In the genomic region with DNA sequence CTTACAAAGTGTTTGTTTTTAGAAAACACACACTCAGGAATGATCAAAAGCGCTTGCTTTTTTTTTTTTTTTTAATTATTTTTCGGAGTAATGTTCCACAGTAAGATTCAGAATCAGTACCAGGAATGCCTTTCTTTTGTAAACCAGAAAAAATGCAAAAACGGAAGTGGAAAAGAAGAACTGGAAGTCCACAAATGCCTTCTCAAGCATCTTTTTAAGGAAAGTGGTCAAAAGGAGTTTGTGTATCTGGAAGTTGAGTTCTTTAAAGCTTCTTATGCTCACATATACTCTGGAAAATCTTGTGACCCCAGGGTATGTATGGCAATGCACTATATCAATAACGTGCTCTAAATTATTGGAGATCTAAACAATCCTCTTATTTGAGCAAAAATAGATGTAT, we compare ENCODE assay signal across 17 cellular contexts.
A peak's percentile ranks its signal among the peaks of the same experiment; 100 is the strongest.
DNase-seq lines count a peak whose midpoint lies in the region; ATAC-seq, FAIRE-seq and TF ChIP-seq lines count a peak whose summit lies in the region.
"Had no signal": no experiment of that assay in that cellular context is flagged by ENCODE, and none has a peak within 500 bp of the region (broad histone marks: within the 10 kb centered on the region; RNA-seq: fewer than 3 reads in every experiment).

No MANE protein-coding gene starts in this region.

- CTCF ChIA-PET in K562 (lab: Yijun Ruan, JAX; ENCODE audit: low intra/inter-chr PET ratio), result no interaction called here
- CTCF ChIA-PET in activated CD4-positive, alpha-beta T cell treated with anti-CD3 and anti-CD28 coated beads for 36 hours (lab: Charles Lee), result interaction anchor here (1.0 kb wide), 1 partner anchor 24 kb away, joined by 4 read pairs; no protein-coding TSS in a partner anchor

- TF ChIP-seq CTCF in left ventricle myocardium inferior (IDR thresholded peaks at IDR 0.05; ENCODE audit: borderline replicate concordance) (no peak), heart right ventricle (IDR thresholded peaks at IDR 0.05) (no peak), K562 (IDR thresholded peaks at IDR 0.05 in 2 of 3, conservative IDR thresholded peaks at IDR 0.05 in 1 of 3; ENCODE audit: insufficient read depth in 2 of 3, low read depth in 1 of 3, low read length in 3 of 3) (no peak)

- H3K4me3 ChIP-seq in left ventricle myocardium inferior (no peak overlapping the region), heart right ventricle (no peak overlapping the region), K562 (no peak overlapping the region)
- H3K4me3 ChIP-seq: BLaER1, HAP-1 had no signal

- no peak for TF ChIP-seq EP300 in K562 (IDR thresholded peaks at IDR 0.05; ENCODE audit: low read length)

- no peak for TF ChIP-seq RAD21 in K562 (CRISPR knock-in tag; conservative IDR thresholded peaks at IDR 0.05 in 1 of 2, IDR thresholded peaks at IDR 0.05 in 1 of 2)

- H4K20me1 ChIP-seq in K562 (replicated peaks; ENCODE audit: control insufficient read depth, insufficient read depth, low read length), result no peaks in the 10 kb centered on the region
- H4K20me1 ChIP-seq: BLaER1 had no signal

- H3K4me1 ChIP-seq in left ventricle myocardium inferior, result peaks cover 12% of the 10 kb centered on the region
- H3K4me1 ChIP-seq in heart right ventricle, result peaks cover 0 to 15% (median 8%) of the 10 kb centered on the region in 9 donors
- H3K4me1 ChIP-seq in K562 (replicated peaks in 1 of 2; ENCODE audit: control insufficient read depth in 2 of 2, insufficient read depth in 2 of 2, low read length in 2 of 2), result no peaks in the 10 kb centered on the region
- H3K4me1 ChIP-seq: BLaER1, HAP-1 had no signal

- no peaks in the 10 kb centered on the region for H3K36me3 Mint-ChIP-seq in activated CD4-positive, alpha-beta T cell treated with anti-CD3 and anti-CD28 coated beads for 36 hours (ENCODE audit: low read depth)
- H3K36me3 Mint-ChIP-seq in activated naive CD8-positive, alpha-beta T cell treated with anti-CD3 and anti-CD28 coated beads for 36 hours, result no peaks in the 10 kb centered on the region
- H3K36me3 Mint-ChIP-seq: CD4-positive, CD25-positive, alpha-beta regulatory T cell had no signal

- FAIRE-seq in K562 (lab: Jason Lieb, UNC), result no peak
- FAIRE-seq: GM12892, H1 had no signal

- H3K9me3 ChIP-seq in left ventricle myocardium inferior (replicated peaks), result no peaks in the 10 kb centered on the region
- no peaks in the 10 kb centered on the region for H3K9me3 ChIP-seq in heart right ventricle
- no peaks in the 10 kb centered on the region for H3K9me3 ChIP-seq in K562 (replicated peaks; ENCODE audit: control insufficient read depth, insufficient read depth, low read depth, low read length)
- H3K9me3 ChIP-seq: BLaER1, HAP-1 had no signal

- POLR2A ChIA-PET in K562 (lab: Yijun Ruan, JAX), result no interaction called here
- POLR2A ChIA-PET in activated CD4-positive, alpha-beta T cell treated with anti-CD3 and anti-CD28 coated beads for 36 hours (lab: Charles Lee), result no interaction called here

- H3K4me1 Mint-ChIP-seq in activated CD4-positive, alpha-beta T cell treated with anti-CD3 and anti-CD28 coated beads for 36 hours, result no peaks in the 10 kb centered on the region
- H3K4me1 Mint-ChIP-seq in activated naive CD8-positive, alpha-beta T cell treated with anti-CD3 and anti-CD28 coated beads for 36 hours, result no peaks in the 10 kb centered on the region
- H3K4me1 Mint-ChIP-seq in stimulated activated naive CD8-positive, alpha-beta T cell treated with anti-CD3 and anti-CD28 coated beads, Interleukin-15, amount 100 ng/mL, for 72 hours, result no peaks in the 10 kb centered on the region
- H3K4me1 Mint-ChIP-seq: CD4-positive, CD25-positive, alpha-beta regulatory T cell had no signal

- no peaks in the 10 kb centered on the region for H3K9me1 ChIP-seq in K562 (ENCODE audit: control insufficient read depth, insufficient read depth, low read length)

- H3K4me2 ChIP-seq in K562 (ENCODE audit: insufficient read depth, low read length), result no peak overlapping the region
- H3K4me2 ChIP-seq: BLaER1 had no signal

- in situ Hi-C loops in K562 (cut with MboI), result no loop called here

- peaks cover 9% of the 10 kb centered on the region for H3K27me3 Mint-ChIP-seq in activated CD4-positive, alpha-beta T cell treated with anti-CD3 and anti-CD28 coated beads for 36 hours
- no peaks in the 10 kb centered on the region for H3K27me3 Mint-ChIP-seq in activated naive CD8-positive, alpha-beta T cell treated with anti-CD3 and anti-CD28 coated beads for 36 hours
- H3K27me3 Mint-ChIP-seq in stimulated activated naive CD8-positive, alpha-beta T cell treated with anti-CD3 and anti-CD28 coated beads, Interleukin-15, amount 100 ng/mL, for 72 hours, result no peaks in the 10 kb centered on the region

- H3K9ac ChIP-seq in K562 (ENCODE audit: insufficient read depth in 1 of 2, low read depth in 2 of 2, low read length in 2 of 2), result no peak overlapping the region
- H3K9ac ChIP-seq: BLaER1 had no signal

- H3K27me3 ChIP-seq in left ventricle myocardium inferior (ENCODE audit: low read depth) (no peaks in the 10 kb centered on the region), heart right ventricle (no peaks in the 10 kb centered on the region), K562 (ENCODE audit: control insufficient read depth in 2 of 2, insufficient read depth in 2 of 2, low read length in 2 of 2) (no peaks in the 10 kb centered on the region)
- H3K27me3 ChIP-seq: BLaER1 had no signal

- H3K36me3 ChIP-seq in left ventricle myocardium inferior (no peaks in the 10 kb centered on the region), heart right ventricle (no peaks in the 10 kb centered on the region), K562 (ENCODE audit: control insufficient read depth, insufficient read depth, low read length) (no peaks in the 10 kb centered on the region)
- H3K36me3 ChIP-seq: BLaER1, HAP-1 had no signal

- no peak for TF ChIP-seq POLR2A in K562 (conservative IDR thresholded peaks at IDR 0.05)

- no TSS peak for BruUV-seq in K562 (replicated peaks; lab: Mats Ljungman, UMichigan)

- 83% methylated on average over 4 of the region's 4 CpGs for WGBS in heart right ventricle, 2 donors
- WGBS in K562 (ENCODE audit: insufficient coverage, low coverage, missing lambda C conversion rate), result 1% methylated on average over 4 of the region's 4 CpGs

- no peak overlapping the region for H3K27ac Mint-ChIP-seq in activated CD4-positive, alpha-beta T cell treated with anti-CD3 and anti-CD28 coated beads for 36 hours
- no peak overlapping the region for H3K27ac Mint-ChIP-seq in activated naive CD8-positive, alpha-beta T cell treated with anti-CD3 and anti-CD28 coated beads for 36 hours
- H3K27ac Mint-ChIP-seq in stimulated activated naive CD8-positive, alpha-beta T cell treated with anti-CD3 and anti-CD28 coated beads, Interleukin-15, amount 100 ng/mL, for 72 hours, result no peak overlapping the region
- H3K27ac Mint-ChIP-seq: CD4-positive, CD25-positive, alpha-beta regulatory T cell had no signal

- H3K79me2 ChIP-seq in K562 (ENCODE audit: control insufficient read depth, insufficient read depth, low read length), result no peaks in the 10 kb centered on the region

- H3K4me3 Mint-ChIP-seq in activated CD4-positive, alpha-beta T cell treated with anti-CD3 and anti-CD28 coated beads for 36 hours, result no peak overlapping the region
- H3K4me3 Mint-ChIP-seq in activated naive CD8-positive, alpha-beta T cell treated with anti-CD3 and anti-CD28 coated beads for 36 hours, result no peak overlapping the region
- no peak overlapping the region for H3K4me3 Mint-ChIP-seq in stimulated activated naive CD8-positive, alpha-beta T cell treated with anti-CD3 and anti-CD28 coated beads, Interleukin-15, amount 100 ng/mL, for 72 hours
- H3K4me3 Mint-ChIP-seq: CD4-positive, CD25-positive, alpha-beta regulatory T cell had no signal

- intact Hi-C loops in left ventricle myocardium inferior (cut with micrococcal nuclease), result no loop called here
- intact Hi-C loops in heart right ventricle (cut with DNase I), result no loop called here
- intact Hi-C loops in K562 (cut with micrococcal nuclease), result no loop called here
- intact Hi-C loops in activated CD4-positive, alpha-beta T cell treated with anti-CD3 and anti-CD28 coated beads for 36 hours (cut with DNase I, micrococcal nuclease), result no loop called here

- no peaks in the 10 kb centered on the region for H3K9me3 Mint-ChIP-seq in activated CD4-positive, alpha-beta T cell treated with anti-CD3 and anti-CD28 coated beads for 36 hours (ENCODE audit: low read depth)
- no peaks in the 10 kb centered on the region for H3K9me3 Mint-ChIP-seq in activated naive CD8-positive, alpha-beta T cell treated with anti-CD3 and anti-CD28 coated beads for 36 hours
- peaks cover 0 to 5% of the 10 kb centered on the region in 2 donors for H3K9me3 Mint-ChIP-seq in stimulated activated naive CD8-positive, alpha-beta T cell treated with anti-CD3 and anti-CD28 coated beads, Interleukin-15, amount 100 ng/mL, for 72 hours

- H3K27ac ChIP-seq in left ventricle myocardium inferior (replicated peaks) (peak overlapping the region; percentile 10), heart right ventricle (peak overlapping the region in 1 of 10 donors; percentile 81), K562 (ENCODE audit: extremely low read depth, low read depth, low read length) (no peak overlapping the region)
- H3K27ac ChIP-seq: BLaER1 had no signal

- DNase-seq in left ventricle myocardium inferior (no peak), heart right ventricle (no peak), K562 (ENCODE audit: extremely low read depth in 1 of 4, low spot score in 3 of 4) (no peak), pons (ENCODE audit: low spot score) (peak; percentile 63)
- DNase-seq in activated CD4-positive, alpha-beta T cell treated with anti-CD3 and anti-CD28 coated beads for 36 hours, result no peak
- DNase-seq in activated naive CD8-positive, alpha-beta T cell treated with anti-CD3 and anti-CD28 coated beads for 36 hours, result no peak
- no peak for DNase-seq in stimulated activated naive CD8-positive, alpha-beta T cell treated with anti-CD3 and anti-CD28 coated beads, Interleukin-15, amount 100 ng/mL, for 72 hours
- DNase-seq: 8988T; AML-193; Calu3; CD4-positive, CD25-positive, alpha-beta regulatory T cell; DMS 273 treated with DMSO at 0.1 percent for 48 hours; IMR-90 had no signal

- H2AFZ ChIP-seq in K562 (ENCODE audit: low read depth, low read length), result no peak overlapping the region

- ATAC-seq in heart right ventricle (no peak), K562 (no peak)
- no peak for ATAC-seq in activated CD4-positive, alpha-beta T cell treated with anti-CD3 and anti-CD28 coated beads for 36 hours
- no peak for ATAC-seq in stimulated activated naive CD8-positive, alpha-beta T cell treated with anti-CD3 and anti-CD28 coated beads, Interleukin-15, amount 100 ng/mL, for 72 hours

TF ChIP-seq in K562, 482 proteins besides CTCF, POLR2A, EP300 and RAD21:
- TF ChIP-seq, protein P1, sequence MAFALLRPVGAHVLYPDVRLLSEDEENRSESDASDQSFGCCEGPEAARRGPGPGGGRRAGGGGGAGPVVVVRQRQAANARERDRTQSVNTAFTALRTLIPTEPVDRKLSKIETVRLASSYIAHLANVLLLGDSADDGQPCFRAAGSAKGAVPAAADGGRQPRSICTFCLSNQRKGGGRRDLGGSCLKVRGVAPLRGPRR (CRISPR knock-in tag; IDR thresholded peaks at IDR 0.05), result no peak
- TF ChIP-seq CXXC5 (CRISPR knock-in tag; IDR thresholded peaks at IDR 0.05), result no peak
- peak; percentile 28; the same call in 1 of the 2 replicates for TF ChIP-seq SPI1 (IDR thresholded peaks at IDR 0.05; ENCODE audit: borderline replicate concordance, low read depth, low read length)
